In genomic region chr1:222413436-222413835, GRCh38 we compare ENCODE assay signal across 32 cellular contexts.
DNase-seq lines count a peak whose midpoint lies in the region; ATAC-seq and TF ChIP-seq lines count a peak whose summit lies in the region.
"Had no signal": no experiment of that assay in that cellular context is flagged by ENCODE, and none has a peak within 500 bp of the region (broad histone marks: within the 10 kb centered on the region; RNA-seq: fewer than 3 reads in every experiment).

No MANE protein-coding gene starts in this region.

- no peaks in the 10 kb centered on the region for H3K79me1 ChIP-seq in H9 (ENCODE audit: insufficient read depth, low read depth, low read length, poor library complexity, severe bottlenecking)

- H2BK5ac ChIP-seq in H9 (ENCODE audit: insufficient read length, low read length): no peak overlapping the region

- H3K27me3 ChIP-seq in GM23338 (ENCODE audit: insufficient read depth): no peaks in the 10 kb centered on the region
- H3K27me3 ChIP-seq in H9 (ENCODE audit: insufficient read depth, low read length): no peaks in the 10 kb centered on the region
- H3K27me3 ChIP-seq: ascending aorta, cardiac muscle cell, gastroesophageal sphincter had no signal

- no peaks in the 10 kb centered on the region for H3K9me3 ChIP-seq in H9 (ENCODE audit: control insufficient read depth, low read depth, low read length)

- no peak overlapping the region for H3K9ac ChIP-seq in H9 (ENCODE audit: extremely low read depth, insufficient read length, low read length)

- H2AFZ ChIP-seq in GM23338 (no peak overlapping the region), H9 (ENCODE audit: low read length) (no peak overlapping the region)

- no peak overlapping the region for H2BK12ac ChIP-seq in H9 (ENCODE audit: insufficient read length, low read depth, low read length)

- H4K91ac ChIP-seq in H9 (ENCODE audit: insufficient read length, low read depth, low read length): no peak overlapping the region

- no peak overlapping the region for H2BK15ac ChIP-seq in H9 (ENCODE audit: low read depth, low read length)

- 0 out of 2 replicates have a peak, but pooled peaks cover 5% of the 10 kb centered on the region for H3K9me2 ChIP-seq in GM23338 (ENCODE audit: insufficient read depth)

- H3F3A ChIP-seq in GM23338 (replicated peaks; ENCODE audit: low read depth): no peaks in the 10 kb centered on the region

- WGBS in H9 (ENCODE audit: extremely low coverage, insufficient read length, low lambda C conversion rate): no CpG with 5 or more reads among the region's 1 CpG

- H3K27ac Mint-ChIP-seq in GM23338 (no peak overlapping the region), H9 (no peak overlapping the region)
- H3K27ac Mint-ChIP-seq: activated naive CD8-positive, alpha-beta T cell treated with anti-CD3 and anti-CD28 coated beads for 36 hours; CD8-positive, alpha-beta T cell; effector memory CD8-positive, alpha-beta T cell; IgD-negative memory B cell; nephron; stimulated activated memory B cell treated with anti-CD40 and anti-IgM and Interleukin-4, amounts not matched to agents 10 μg/mL and 1 μg/mL and 100 μg/mL, for 72 hours; T-helper 1 cell treated with Interleukin-12 subunit alpha and Interleukin-12 subunit beta and Interleukin-4 antibody, amounts not matched to agents 30 μg/mL and 1 μg/mL, for 36 hours had no signal

- ATAC-seq in Right ventricle myocardium inferior: peak; percentile 28
- ATAC-seq in Right ventricle myocardium superior (ENCODE audit: poor library complexity): no peak
- no peak for ATAC-seq in GM23338
- ATAC-seq in sciatic nerve: peak; percentile 52
- ATAC-seq in GM18868 (IDR thresholded peaks at IDR 0.05; ENCODE audit: unreplicated experiment): no peak
- ATAC-seq: activated T-cell treated with anti-CD3 and anti-CD28 coated beads, Interleukin-2, amount 50 U/mL, for 4 hours; CD8-positive, alpha-beta T cell; effector memory CD8-positive, alpha-beta T cell; gastroesophageal sphincter; HCT116; left cardiac atrium; stimulated activated memory B cell treated with anti-CD40 and anti-IgM and Interleukin-4, amounts not matched to agents 10 μg/mL and 1 μg/mL and 100 μg/mL, for 72 hours had no signal

- no peaks in the 10 kb centered on the region for H3K4me1 Mint-ChIP-seq in GM23338
- H3K4me1 Mint-ChIP-seq in H9: no peaks in the 10 kb centered on the region
- H3K4me1 Mint-ChIP-seq: nephron; stimulated activated memory B cell treated with anti-CD40 and anti-IgM and Interleukin-4, amounts not matched to agents 10 μg/mL and 1 μg/mL and 100 μg/mL, for 72 hours had no signal

- no peaks in the 10 kb centered on the region for H3K4me1 ChIP-seq in GM23338 (ENCODE audit: insufficient read depth)
- no peaks in the 10 kb centered on the region for H3K4me1 ChIP-seq in H9 (ENCODE audit: insufficient read depth, low read length)
- H3K4me1 ChIP-seq: ascending aorta, gastroesophageal sphincter had no signal

- H3K9me3 Mint-ChIP-seq in GM23338 (no peaks in the 10 kb centered on the region), H9 (peaks cover 3% of the 10 kb centered on the region in 2 experiments; a peak in 3 of 5 replicates)
- H3K9me3 Mint-ChIP-seq: effector memory CD8-positive, alpha-beta T cell had no signal

- H3T11ph ChIP-seq in H9 (ENCODE audit: low read length): no peak overlapping the region

- H3K4ac ChIP-seq in H9 (ENCODE audit: low read depth, low read length): no peak overlapping the region

- TF ChIP-seq CTCF in GM23338 (conservative IDR thresholded peaks at IDR 0.05; ENCODE audit: low read depth in 2 of 2): no peak
- TF ChIP-seq CTCF in epithelial cell of esophagus (IDR thresholded peaks at IDR 0.05; ENCODE audit: insufficient read depth, low read depth, low read length, missing control alignments): no peak
- TF ChIP-seq CTCF in H9 (conservative IDR thresholded peaks at IDR 0.05): no peak

- H3K23ac ChIP-seq in H9 (ENCODE audit: insufficient read length, low read depth, low read length): no peak overlapping the region

- H2AK5ac ChIP-seq in H9 (ENCODE audit: insufficient read length, low read length): no peak overlapping the region

- no peak overlapping the region for H2BK20ac ChIP-seq in H9 (ENCODE audit: low read depth, low read length, poor library complexity, severe bottlenecking)

- H3K56ac ChIP-seq in H9 (ENCODE audit: insufficient read length, low read depth, low read length): no peak overlapping the region

- no peaks in the 10 kb centered on the region for H4K20me1 ChIP-seq in GM23338 (replicated peaks; ENCODE audit: insufficient read depth)
- no peaks in the 10 kb centered on the region for H4K20me1 ChIP-seq in H9 (ENCODE audit: control insufficient read depth, insufficient read depth, insufficient read length)

- no peak overlapping the region for H3K4me3 ChIP-seq in GM23338
- no peak overlapping the region for H3K4me3 ChIP-seq in epithelial cell of esophagus (ENCODE audit: low read length)
- H3K4me3 ChIP-seq: ascending aorta, cardiac muscle cell, gastroesophageal sphincter, SK-N-MC, skin epidermis had no signal

- no peak overlapping the region for H3K27ac ChIP-seq in GM23338 (ENCODE audit: low read depth)
- no peak overlapping the region for H3K27ac ChIP-seq in H9 (ENCODE audit: insufficient read length, low read depth, low read length)
- H3K27ac ChIP-seq: ascending aorta, cardiac muscle cell, gastroesophageal sphincter, SK-N-MC, skin epidermis had no signal

- DNase-seq in Right ventricle myocardium inferior (ENCODE audit: missing footprints) (no peak), Right ventricle myocardium superior (no peak), GM23338 (ENCODE audit: low spot score) (peak; percentile 0), epithelial cell of esophagus (ENCODE audit: low read depth) (peak; percentile 21), sciatic nerve (ENCODE audit: low spot score) (no peak), H9 (no peak), OCI-M2 (lab: John Stamatoyannopoulos, UW; ENCODE audit: unreplicated experiment) (no peak)
- DNase-seq: 8988T; activated CD4-positive, alpha-beta T cell treated with anti-CD3 and anti-CD28 coated beads, Interleukin-2, amount 50 U/mL, for 1 hour; activated CD4-positive, CD25-positive, alpha-beta regulatory T cell; activated gamma-delta T cell; activated naive CD8-positive, alpha-beta T cell treated with anti-CD3 and anti-CD28 coated beads for 36 hours; activated T-cell treated with anti-CD3 and anti-CD28 coated beads, Interleukin-2, amount 50 U/mL, for 4 hours; CD8-positive, alpha-beta T cell; cortex of kidney; DMS 273 treated with DMSO at 0.1 percent for 48 hours; effector memory CD8-positive, alpha-beta T cell; hypothalamus; left cardiac atrium; NCI-H1048; substantia nigra had no signal

- H3K4me2 ChIP-seq in GM23338 (no peak overlapping the region), H9 (ENCODE audit: insufficient read depth, insufficient read length, low read length) (no peak overlapping the region)

- intact Hi-C loops in Right ventricle myocardium inferior (cut with DNase I): no loop called here
- intact Hi-C loops in Right ventricle myocardium superior (cut with DNase I): no loop called here
- intact Hi-C loops in sciatic nerve (cut with DNase I): no loop called here

- H3K36me3 ChIP-seq in GM23338 (ENCODE audit: insufficient read depth): no peaks in the 10 kb centered on the region
- H3K36me3 ChIP-seq: ascending aorta, cardiac muscle cell, gastroesophageal sphincter had no signal

- H3K4me3 Mint-ChIP-seq in GM23338: no peak overlapping the region
- no peak overlapping the region for H3K4me3 Mint-ChIP-seq in H9
- H3K4me3 Mint-ChIP-seq: activated naive CD8-positive, alpha-beta T cell treated with anti-CD3 and anti-CD28 coated beads for 36 hours; activated T-cell treated with anti-CD3 and anti-CD28 coated beads, Interleukin-2, amount 50 U/mL, for 4 hours; CD8-positive, alpha-beta T cell; effector memory CD8-positive, alpha-beta T cell; IgD-negative memory B cell; nephron; stimulated activated memory B cell treated with anti-CD40 and anti-IgM and Interleukin-4, amounts not matched to agents 10 μg/mL and 1 μg/mL and 100 μg/mL, for 72 hours; T-helper 1 cell treated with Interleukin-12 subunit alpha and Interleukin-12 subunit beta and Interleukin-4 antibody, amounts not matched to agents 30 μg/mL and 1 μg/mL, for 36 hours had no signal

- no peak overlapping the region for H4K8ac ChIP-seq in H9 (replicated peaks; ENCODE audit: insufficient read length, low read depth, low read length)

- H3K14ac ChIP-seq in H9 (ENCODE audit: insufficient read depth, low read length): no peak overlapping the region

- H4K5ac ChIP-seq in H9 (ENCODE audit: insufficient read length, low read depth, low read length): no peak overlapping the region

- no peaks in the 10 kb centered on the region for H3K23me2 ChIP-seq in H9 (ENCODE audit: insufficient read length, low read depth, low read length, poor library complexity, severe bottlenecking)

- peaks cover 3% of the 10 kb centered on the region for H3K27me3 Mint-ChIP-seq in GM23338 (ENCODE audit: insufficient read depth, low read depth, poor library complexity)
- H3K27me3 Mint-ChIP-seq in H9 (ENCODE audit: low read depth): no peaks in the 10 kb centered on the region
- H3K27me3 Mint-ChIP-seq: activated naive CD8-positive, alpha-beta T cell treated with anti-CD3 and anti-CD28 coated beads for 36 hours had no signal

- H3K79me2 ChIP-seq in GM23338 (replicated peaks; ENCODE audit: insufficient read depth) (no peaks in the 10 kb centered on the region), H9 (ENCODE audit: insufficient read depth, low read length) (no peaks in the 10 kb centered on the region)

- no peaks in the 10 kb centered on the region for H3K36me3 Mint-ChIP-seq in GM23338 (ENCODE audit: low read depth)
- no peaks in the 10 kb centered on the region for H3K36me3 Mint-ChIP-seq in H9 (ENCODE audit: insufficient read depth in 1 of 3, low read depth in 3 of 3)
- H3K36me3 Mint-ChIP-seq: activated naive CD8-positive, alpha-beta T cell treated with anti-CD3 and anti-CD28 coated beads for 36 hours; stimulated activated memory B cell treated with anti-CD40 and anti-IgM and Interleukin-4, amounts not matched to agents 10 μg/mL and 1 μg/mL and 100 μg/mL, for 72 hours had no signal

- no peak overlapping the region for H2BK120ac ChIP-seq in H9 (ENCODE audit: low read depth, low read length, poor library complexity, severe bottlenecking)

- no peak overlapping the region for H3K18ac ChIP-seq in H9 (ENCODE audit: insufficient read length, low read depth, low read length)

TF ChIP-seq in GM23338, 12 proteins besides CTCF, POLR2A, EP300 and RAD21 (continues in another document):
- no peak for TF ChIP-seq ETS1 (IDR thresholded peaks at IDR 0.05)
- TF ChIP-seq ZNF331 (CRISPR knock-in tag; IDR thresholded peaks at IDR 0.05; ENCODE audit: low read depth): no peak
- TF ChIP-seq JUNB (IDR thresholded peaks at IDR 0.05; ENCODE audit: unreplicated experiment): no peak

Comparison
In these comparisons a context has a peak if more than half of its experiments do, and no peak if none do; other contexts are left out.
1. ATAC-seq: peak in Right ventricle myocardium inferior (single experiment) and sciatic nerve (single experiment); none in Right ventricle myocardium superior (single experiment), GM23338 (single experiment) and GM18868 (single experiment).
2. DNase-seq: peak in GM23338 (single experiment) and epithelial cell of esophagus (single experiment); none in Right ventricle myocardium inferior (single experiment), Right ventricle myocardium superior (single experiment), sciatic nerve (single experiment), H9 (single experiment) and OCI-M2 (single experiment).